In genomic region chr5:36701085-36701691, GRCh38 we compare ENCODE assay signal across 11 cellular contexts.
DNase-seq lines count a peak whose midpoint lies in the region; ATAC-seq and TF ChIP-seq lines count a peak whose summit lies in the region.
"Had no signal": no experiment of that assay in that cellular context is flagged by ENCODE, and none has a peak within 500 bp of the region (broad histone marks: within the 10 kb centered on the region; RNA-seq: fewer than 3 reads in every experiment).

No MANE protein-coding gene starts in this region.

- H3K27me3 Mint-ChIP-seq in naive thymus-derived CD4-positive, alpha-beta T cell = peaks cover 0 to 16% (median 5%) of the 10 kb centered on the region in 5 donors
- H3K27me3 Mint-ChIP-seq in activated naive CD8-positive, alpha-beta T cell treated with anti-CD3 and anti-CD28 coated beads, Interleukin-2, amount 50 U/mL, for 24 hours = peaks cover 5% of the 10 kb centered on the region

- peak; percentile 93 for ATAC-seq in GM19035 (IDR thresholded peaks at IDR 0.05; ENCODE audit: unreplicated experiment)
- peak; percentile 98 for ATAC-seq in HG02798 (IDR thresholded peaks at IDR 0.05; ENCODE audit: poor library complexity, unreplicated experiment)
- ATAC-seq in naive thymus-derived CD4-positive, alpha-beta T cell = peak; percentile 68
- ATAC-seq in activated naive CD8-positive, alpha-beta T cell treated with anti-CD3 and anti-CD28 coated beads, Interleukin-2, amount 50 U/mL, for 24 hours = no peak
- ATAC-seq: K562 had no signal

- peaks cover 0 to 2% (median 0%) of the 10 kb centered on the region in 11 donors for H3K9me3 Mint-ChIP-seq in naive thymus-derived CD4-positive, alpha-beta T cell
- no peaks in the 10 kb centered on the region for H3K9me3 Mint-ChIP-seq in activated naive CD8-positive, alpha-beta T cell treated with anti-CD3 and anti-CD28 coated beads, Interleukin-2, amount 50 U/mL, for 24 hours
- H3K9me3 Mint-ChIP-seq: stimulated activated naive CD8-positive, alpha-beta T cell treated with anti-CD3 and anti-CD28 coated beads, Interleukin-15, Interleukin-2, amounts not matched to agents 100 ng/mL and 50 ng/mL, for 24 hours had no signal

- no peak for TF ChIP-seq CTCF in dorsolateral prefrontal cortex (IDR thresholded peaks at IDR 0.05 in 54 of 56, conservative IDR thresholded peaks at IDR 0.05 in 2 of 56; ENCODE audit: low read depth in 1 of 56, partially characterized antibody in 56 of 56)

- peak; percentile 86 for DNase-seq in Karpas-422
- DNase-seq in naive thymus-derived CD4-positive, alpha-beta T cell = no peak
- no peak for DNase-seq in dorsolateral prefrontal cortex
- DNase-seq in HAP-1 (ENCODE audit: low spot score in 2 of 2) = no peak
- DNase-seq in activated naive CD8-positive, alpha-beta T cell treated with anti-CD3 and anti-CD28 coated beads, Interleukin-2, amount 50 U/mL, for 24 hours = no peak
- DNase-seq in activated gamma-delta T cell treated with Interleukin-2 at 50 U/mL for 16 hours = no peak
- DNase-seq: SJCRH30 had no signal

- peak overlapping the region; percentile 60 for H3K4me2 ChIP-seq in Karpas-422 (ENCODE audit: low read depth, low read length, poor library complexity, severe bottlenecking)

- no peaks in the 10 kb centered on the region for H3K9me2 ChIP-seq in Karpas-422 (replicated peaks; ENCODE audit: insufficient read depth, low read length)

- in situ Hi-C loops in HAP-1 (cut with MboI; ENCODE audit: low sequenced_read_pairs) = no loop called here

- peaks cover 6% of the 10 kb centered on the region; the same call in 1 of the 2 replicates for H4K20me1 ChIP-seq in Karpas-422 (ENCODE audit: insufficient read depth, low read depth, low read length)

- H3K4me1 Mint-ChIP-seq in naive thymus-derived CD4-positive, alpha-beta T cell = peaks cover 0 to 3% (median 0%) of the 10 kb centered on the region in 7 donors
- H3K4me1 Mint-ChIP-seq in activated naive CD8-positive, alpha-beta T cell treated with anti-CD3 and anti-CD28 coated beads, Interleukin-2, amount 50 U/mL, for 24 hours = peaks cover 2% of the 10 kb centered on the region

- no peak overlapping the region for H3K4me3 Mint-ChIP-seq in naive thymus-derived CD4-positive, alpha-beta T cell
- no peak overlapping the region for H3K4me3 Mint-ChIP-seq in activated naive CD8-positive, alpha-beta T cell treated with anti-CD3 and anti-CD28 coated beads, Interleukin-2, amount 50 U/mL, for 24 hours
- H3K4me3 Mint-ChIP-seq: stimulated activated naive CD8-positive, alpha-beta T cell treated with anti-CD3 and anti-CD28 coated beads, Interleukin-15, Interleukin-2, amounts not matched to agents 100 ng/mL and 50 ng/mL, for 24 hours had no signal

- no peaks in the 10 kb centered on the region for H3K9me3 ChIP-seq in Karpas-422 (ENCODE audit: low read length)
- H3K9me3 ChIP-seq in naive thymus-derived CD4-positive, alpha-beta T cell (ENCODE audit: control insufficient read depth in 2 of 3, low read length in 3 of 3) = no peaks in the 10 kb centered on the region
- no peaks in the 10 kb centered on the region for H3K9me3 ChIP-seq in HAP-1
- H3K9me3 ChIP-seq: SJCRH30 had no signal

- no peak overlapping the region for H2AFZ ChIP-seq in Karpas-422 (ENCODE audit: low read length)

- POLR2A ChIA-PET in naive thymus-derived CD4-positive, alpha-beta T cell (lab: Charles Lee) = interaction anchor here (0.5 kb wide), 1 partner anchor 1445 kb away, joined by 3 read pairs; no protein-coding TSS in a partner anchor

- peak overlapping the region; percentile 26; the same call in 1 of the 2 replicates for H3K9ac ChIP-seq in Karpas-422 (ENCODE audit: low read length)

- CTCF ChIA-PET in naive thymus-derived CD4-positive, alpha-beta T cell (lab: Charles Lee) = interaction anchor here (0.7 kb wide), 2 partner anchors 267 to 510 kb away, joined by 3 to 4 read pairs; no protein-coding TSS in a partner anchor

- H3K27ac Mint-ChIP-seq in naive thymus-derived CD4-positive, alpha-beta T cell = no peak overlapping the region
- no peak overlapping the region for H3K27ac Mint-ChIP-seq in activated naive CD8-positive, alpha-beta T cell treated with anti-CD3 and anti-CD28 coated beads, Interleukin-2, amount 50 U/mL, for 24 hours
- H3K27ac Mint-ChIP-seq: stimulated activated naive CD8-positive, alpha-beta T cell treated with anti-CD3 and anti-CD28 coated beads, Interleukin-15, Interleukin-2, amounts not matched to agents 100 ng/mL and 50 ng/mL, for 24 hours had no signal

- peaks cover 21% of the 10 kb centered on the region for H3K4me1 ChIP-seq in Karpas-422 (ENCODE audit: low read length)
- H3K4me1 ChIP-seq in naive thymus-derived CD4-positive, alpha-beta T cell (ENCODE audit: control insufficient read depth in 2 of 2, insufficient read depth in 2 of 2, low read length in 2 of 2) = no peaks in the 10 kb centered on the region
- H3K4me1 ChIP-seq in HAP-1 = no peaks in the 10 kb centered on the region
- H3K4me1 ChIP-seq: SJCRH30 had no signal

- H3K36me3 Mint-ChIP-seq in naive thymus-derived CD4-positive, alpha-beta T cell = peaks cover 5 to 22% (median 15%) of the 10 kb centered on the region in 5 donors
- H3K36me3 Mint-ChIP-seq in activated naive CD8-positive, alpha-beta T cell treated with anti-CD3 and anti-CD28 coated beads, Interleukin-2, amount 50 U/mL, for 24 hours (ENCODE audit: low read depth) = peaks cover 2% of the 10 kb centered on the region

- H3K27ac ChIP-seq in Karpas-422 (ENCODE audit: low read length) (peak overlapping the region; percentile 83), dorsolateral prefrontal cortex (no peak overlapping the region)
- H3K27ac ChIP-seq in naive thymus-derived CD4-positive, alpha-beta T cell (ENCODE audit: low read depth, low read length) = no peak overlapping the region
- H3K27ac ChIP-seq: SJCRH30 had no signal

- no peaks in the 10 kb centered on the region for H3K79me2 ChIP-seq in Karpas-422 (ENCODE audit: low read length)

- peaks cover 5% of the 10 kb centered on the region; the same call in 1 of the 2 replicates for H3K36me3 ChIP-seq in Karpas-422 (ENCODE audit: insufficient read depth, low read length)
- H3K36me3 ChIP-seq in naive thymus-derived CD4-positive, alpha-beta T cell (ENCODE audit: control insufficient read depth in 2 of 3, insufficient read depth in 3 of 3, low read length in 3 of 3) = no peaks in the 10 kb centered on the region
- no peaks in the 10 kb centered on the region for H3K36me3 ChIP-seq in HAP-1 (replicated peaks)
- H3K36me3 ChIP-seq: SJCRH30 had no signal

- H3K27me3 ChIP-seq in Karpas-422 (ENCODE audit: low read length) (no peaks in the 10 kb centered on the region), dorsolateral prefrontal cortex (peaks cover 0 to 8% (median 0%) of the 10 kb centered on the region in 45 donors), HAP-1 (ENCODE audit: low read depth) (peaks cover 4% of the 10 kb centered on the region)
- no peaks in the 10 kb centered on the region for H3K27me3 ChIP-seq in naive thymus-derived CD4-positive, alpha-beta T cell (ENCODE audit: control insufficient read depth in 2 of 2, insufficient read depth in 2 of 2, low read length in 2 of 2)
- H3K27me3 ChIP-seq: SJCRH30 had no signal

- intact Hi-C loops in naive thymus-derived CD4-positive, alpha-beta T cell (cut with micrococcal nuclease) = no loop called here
- intact Hi-C loops in dorsolateral prefrontal cortex (cut with DNase I) = no loop called here

- peak overlapping the region; percentile 16; the same call in 1 of the 2 replicates for H3K4me3 ChIP-seq in Karpas-422 (ENCODE audit: low read length)
- no peak overlapping the region for H3K4me3 ChIP-seq in naive thymus-derived CD4-positive, alpha-beta T cell (ENCODE audit: low read length)
- no peak overlapping the region for H3K4me3 ChIP-seq in dorsolateral prefrontal cortex
- H3K4me3 ChIP-seq in HAP-1 = no peak overlapping the region
- H3K4me3 ChIP-seq: K562, SJCRH30 had no signal
